1 cellular context compared by ENCODE assay signal in the genomic region with DNA sequence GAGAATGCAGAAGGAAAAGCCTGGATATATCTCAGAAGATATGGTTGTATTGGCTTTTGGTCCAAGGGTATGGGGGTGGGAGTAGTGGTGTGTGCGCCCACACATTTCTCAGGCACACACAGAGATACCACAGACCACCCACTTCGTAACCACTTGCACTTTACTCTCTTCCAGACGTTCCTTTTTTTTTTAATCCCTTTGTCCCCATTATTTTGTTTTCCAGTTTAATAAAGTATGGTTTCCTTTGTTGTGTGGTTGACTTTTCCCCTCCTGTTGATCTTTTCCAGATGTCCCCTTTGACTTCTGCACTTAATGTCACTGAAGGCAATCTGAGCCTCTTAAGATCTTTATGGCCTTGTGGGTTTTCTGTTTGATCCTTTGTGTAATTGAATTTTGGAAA.
TF ChIP-seq lines count a peak whose summit lies in the region.

No MANE protein-coding gene starts in this region.

TF ChIP-seq in SK-N-SH treated with all-trans-retinoic acid at 6 μM for 48 hours, 23 proteins besides CTCF, POLR2A, EP300 and RAD21 (continued from another document):
- TF ChIP-seq, protein P1, sequence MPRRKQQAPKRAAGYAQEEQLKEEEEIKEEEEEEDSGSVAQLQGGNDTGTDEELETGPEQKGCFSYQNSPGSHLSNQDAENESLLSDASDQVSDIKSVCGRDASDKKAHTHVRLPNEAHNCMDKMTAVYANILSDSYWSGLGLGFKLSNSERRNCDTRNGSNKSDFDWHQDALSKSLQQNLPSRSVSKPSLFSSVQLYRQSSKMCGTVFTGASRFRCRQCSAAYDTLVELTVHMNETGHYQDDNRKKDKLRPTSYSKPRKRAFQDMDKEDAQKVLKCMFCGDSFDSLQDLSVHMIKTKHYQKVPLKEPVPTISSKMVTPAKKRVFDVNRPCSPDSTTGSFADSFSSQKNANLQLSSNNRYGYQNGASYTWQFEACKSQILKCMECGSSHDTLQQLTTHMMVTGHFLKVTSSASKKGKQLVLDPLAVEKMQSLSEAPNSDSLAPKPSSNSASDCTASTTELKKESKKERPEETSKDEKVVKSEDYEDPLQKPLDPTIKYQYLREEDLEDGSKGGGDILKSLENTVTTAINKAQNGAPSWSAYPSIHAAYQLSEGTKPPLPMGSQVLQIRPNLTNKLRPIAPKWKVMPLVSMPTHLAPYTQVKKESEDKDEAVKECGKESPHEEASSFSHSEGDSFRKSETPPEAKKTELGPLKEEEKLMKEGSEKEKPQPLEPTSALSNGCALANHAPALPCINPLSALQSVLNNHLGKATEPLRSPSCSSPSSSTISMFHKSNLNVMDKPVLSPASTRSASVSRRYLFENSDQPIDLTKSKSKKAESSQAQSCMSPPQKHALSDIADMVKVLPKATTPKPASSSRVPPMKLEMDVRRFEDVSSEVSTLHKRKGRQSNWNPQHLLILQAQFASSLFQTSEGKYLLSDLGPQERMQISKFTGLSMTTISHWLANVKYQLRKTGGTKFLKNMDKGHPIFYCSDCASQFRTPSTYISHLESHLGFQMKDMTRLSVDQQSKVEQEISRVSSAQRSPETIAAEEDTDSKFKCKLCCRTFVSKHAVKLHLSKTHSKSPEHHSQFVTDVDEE (CRISPR knock-in tag; IDR thresholded peaks at IDR 0.05), result no peak
- TF ChIP-seq ISL1 (CRISPR knock-in tag; IDR thresholded peaks at IDR 0.05) (no peak), OSR1 (CRISPR knock-in tag; IDR thresholded peaks at IDR 0.05) (no peak), PPARA (CRISPR knock-in tag; IDR thresholded peaks at IDR 0.05; ENCODE audit: borderline replicate concordance) (no peak)
- TF ChIP-seq, protein P2, sequence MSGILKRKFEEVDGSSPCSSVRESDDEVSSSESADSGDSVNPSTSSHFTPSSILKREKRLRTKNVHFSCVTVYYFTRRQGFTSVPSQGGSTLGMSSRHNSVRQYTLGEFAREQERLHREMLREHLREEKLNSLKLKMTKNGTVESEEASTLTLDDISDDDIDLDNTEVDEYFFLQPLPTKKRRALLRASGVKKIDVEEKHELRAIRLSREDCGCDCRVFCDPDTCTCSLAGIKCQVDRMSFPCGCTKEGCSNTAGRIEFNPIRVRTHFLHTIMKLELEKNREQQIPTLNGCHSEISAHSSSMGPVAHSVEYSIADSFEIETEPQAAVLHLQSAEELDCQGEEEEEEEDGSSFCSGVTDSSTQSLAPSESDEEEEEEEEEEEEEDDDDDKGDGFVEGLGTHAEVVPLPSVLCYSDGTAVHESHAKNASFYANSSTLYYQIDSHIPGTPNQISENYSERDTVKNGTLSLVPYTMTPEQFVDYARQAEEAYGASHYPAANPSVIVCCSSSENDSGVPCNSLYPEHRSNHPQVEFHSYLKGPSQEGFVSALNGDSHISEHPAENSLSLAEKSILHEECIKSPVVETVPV (CRISPR knock-in tag; IDR thresholded peaks at IDR 0.05), result no peak
